In the genomic region with DNA sequence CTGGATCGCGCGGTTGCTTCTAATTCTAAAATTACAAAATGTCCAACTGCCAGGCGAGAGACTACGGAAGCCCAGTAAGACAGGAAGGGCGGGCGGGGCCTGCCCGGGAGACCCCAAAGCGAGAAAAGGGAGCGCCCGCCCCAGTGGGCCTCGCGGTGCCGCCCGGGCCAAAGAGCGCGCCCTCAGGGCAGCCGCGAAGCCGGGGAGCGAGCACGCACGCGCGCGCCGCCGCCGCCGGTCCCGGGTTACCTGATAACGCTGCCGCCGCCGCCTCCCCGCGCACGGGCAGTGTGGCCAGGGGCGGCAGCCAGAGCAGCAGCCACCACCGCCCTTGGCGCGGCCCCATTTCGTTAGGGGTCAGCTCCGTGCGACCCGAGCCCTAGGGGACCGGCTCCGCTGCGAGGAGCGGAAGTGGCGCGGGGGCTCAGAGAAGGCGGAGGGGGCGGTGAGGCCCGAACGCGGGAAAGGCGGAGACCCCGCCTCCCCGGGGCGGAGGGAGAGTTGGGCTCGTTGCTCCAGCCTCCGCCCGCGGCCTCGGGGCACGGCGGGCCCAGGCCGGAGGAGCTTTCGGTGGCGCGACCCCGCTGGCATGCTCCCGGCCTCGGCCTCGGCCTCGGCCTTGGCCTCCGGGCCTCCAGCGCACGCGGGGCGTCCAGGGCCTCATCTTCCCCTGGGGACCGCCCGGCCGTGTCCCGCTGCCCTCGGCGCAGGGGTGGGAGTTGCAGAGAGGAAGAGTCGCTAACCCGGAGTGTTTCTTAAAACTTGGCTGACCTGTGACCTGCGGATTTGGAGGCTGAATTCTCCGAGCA, we compare ENCODE assay signal across 8 cellular contexts. TPM values are rescaled to one million over a fixed set of nuclear protein-coding genes. Genes with fewer than 3 reads are reported as not detected.
A peak's percentile ranks its signal among the peaks of the same experiment; 100 is the strongest.
DNase-seq lines count a peak whose midpoint lies in the region; ATAC-seq and FAIRE-seq lines count a peak whose summit lies in the region.

TSS of gene NEMP2 (minus strand) at position 413 of the 809 bp plus-strand sequence. CDS start at position 346, 67 bp downstream.

- peak within 1 kb of the TSS; percentile 99 for H3K27ac Mint-ChIP-seq in activated naive CD8-positive, alpha-beta T cell treated with anti-CD3 and anti-CD28 coated beads, Interleukin-2, amount 50 U/mL, for 24 hours

- peaks cover 6% of the 10 kb centered on the region for H3K4me1 ChIP-seq in HAP-1

- H3K9me3 ChIP-seq in HAP-1 (peaks cover 5% of the 10 kb centered on the region; the same call in 1 of the 2 replicates), MG63 (peaks cover 17% of the 10 kb centered on the region)

- H3K27me3 Mint-ChIP-seq in activated naive CD8-positive, alpha-beta T cell treated with anti-CD3 and anti-CD28 coated beads, Interleukin-2, amount 50 U/mL, for 24 hours: no peaks in the 10 kb centered on the region

- H3K36me3 ChIP-seq in HAP-1 (replicated peaks) (no peaks in the 10 kb centered on the region), MG63 (peaks cover 6% of the 10 kb centered on the region)

- no peak for FAIRE-seq in urothelium cell line (lab: Jason Lieb, UNC)

- peak; percentile 73 to 87 for DNase-seq in HAP-1 (ENCODE audit: low spot score in 2 of 2)
- DNase-seq in MG63: peak; percentile 89
- peak; percentile 53 for DNase-seq in T follicular helper cell (ENCODE audit: low read depth)
- DNase-seq in activated naive CD8-positive, alpha-beta T cell treated with anti-CD3 and anti-CD28 coated beads, Interleukin-2, amount 50 U/mL, for 24 hours: peak; percentile 90
- DNase-seq in left cardiac atrium: peak; percentile 87
- peak; percentile 94 for DNase-seq in posterior vena cava (ENCODE audit: low spot score)
- DNase-seq in urothelium cell line (ENCODE audit: low spot score): peak; percentile 90

- no peaks in the 10 kb centered on the region for H3K27me3 ChIP-seq in HAP-1 (ENCODE audit: low read depth)
- no peaks in the 10 kb centered on the region for H3K27me3 ChIP-seq in MG63

- intact Hi-C loops in left cardiac atrium (cut with DNase I): loop anchor here (5.0 to 10.0 kb wide), 3 partner anchors 90 to 118 kb away; partner anchors contain the start of gene NAB1 (in 1 of the 2)
- intact Hi-C loops in posterior vena cava (cut with DNase I): loop anchor here in 1 of 2 donors (5.0 kb wide), 1 partner anchor 113 kb away; the partner anchor contains the start of gene NAB1

- in situ Hi-C loops in HAP-1 (cut with MboI; ENCODE audit: low sequenced_read_pairs): no loop called here

- H3K36me3 Mint-ChIP-seq in activated naive CD8-positive, alpha-beta T cell treated with anti-CD3 and anti-CD28 coated beads, Interleukin-2, amount 50 U/mL, for 24 hours (ENCODE audit: low read depth): peaks cover 44% of the 10 kb centered on the region

- ATAC-seq in activated naive CD8-positive, alpha-beta T cell treated with anti-CD3 and anti-CD28 coated beads, Interleukin-2, amount 50 U/mL, for 24 hours: peak; percentile 89
- ATAC-seq in left cardiac atrium: peak; percentile 86 to 94

- peak within 1 kb of the TSS; percentile 96 for H3K4me3 Mint-ChIP-seq in activated naive CD8-positive, alpha-beta T cell treated with anti-CD3 and anti-CD28 coated beads, Interleukin-2, amount 50 U/mL, for 24 hours

- H3K4me1 Mint-ChIP-seq in activated naive CD8-positive, alpha-beta T cell treated with anti-CD3 and anti-CD28 coated beads, Interleukin-2, amount 50 U/mL, for 24 hours: peaks cover 60% of the 10 kb centered on the region

- peak within 1 kb of the TSS; percentile 92 for H3K4me3 ChIP-seq in GM08714 (ENCODE audit: low read length)
- peak within 1 kb of the TSS; percentile 48 for H3K4me3 ChIP-seq in HAP-1
- H3K4me3 ChIP-seq in MG63: peak within 1 kb of the TSS; percentile 80

- peaks cover 28% of the 10 kb centered on the region for H3K9me3 Mint-ChIP-seq in activated naive CD8-positive, alpha-beta T cell treated with anti-CD3 and anti-CD28 coated beads, Interleukin-2, amount 50 U/mL, for 24 hours

RNA-seq across cellular contexts. Expression of gene NEMP2, which starts in this region (rescaled TPM):
- 7.0 and 9.2 TPM in 2 replicates for total RNA-seq in MG63 (2014; rRNA removed; shearing (Covaris generic); ENCODE audit: low replicate concordance)
- total RNA-seq in left cardiac atrium (1 to 10 TPM; 4.5 to 5.0 TPM), posterior vena cava (1 to 10 TPM; 5.0 to 6.8 TPM)

Comparison
In these comparisons a context has a peak if more than half of its experiments do, and no peak if none do; other contexts are left out.
1. Peak in every context shown above with its lines: DNase-seq, ATAC-seq and H3K4me3 ChIP-seq.